Comparison of ENCODE assay signal across 1 cellular context in genomic region chr2:202831241-202831997, GRCh38.
TF ChIP-seq lines count a peak whose summit lies in the region.

No MANE protein-coding gene starts in this region.

TF ChIP-seq in WTC11, 78 proteins besides CTCF, POLR2A, EP300 and RAD21 (continued from another document):
- TF ChIP-seq PREB (CRISPR knock-in tag; IDR thresholded peaks at IDR 0.05; ENCODE audit: borderline replicate concordance), result no peak
- TF ChIP-seq SP1 (CRISPR knock-in tag; conservative IDR thresholded peaks at IDR 0.05), result no peak
- TF ChIP-seq OVOL2 (CRISPR knock-in tag; IDR thresholded peaks at IDR 0.05; ENCODE audit: borderline replicate concordance), result no peak
- TF ChIP-seq ZNF121 (CRISPR knock-in tag; IDR thresholded peaks at IDR 0.05), result no peak
